1 cellular context compared by ENCODE assay signal in genomic region chr1:84902773-84903172, GRCh38.
TF ChIP-seq lines count a peak whose summit lies in the region.

No MANE protein-coding gene starts in this region.

TF ChIP-seq in HepG2, 621 proteins besides CTCF, POLR2A, EP300 and RAD21:
- 0 out of 2 replicates have a peak, but pooled peaks have one; percentile 34 for TF ChIP-seq NFYB (CRISPR knock-in tag; IDR thresholded peaks at IDR 0.05)
